ENCODE assay signal across 8 cellular contexts in genomic region chr17:28925912-28926365, GRCh38. TPM values are rescaled to one million over a fixed set of nuclear protein-coding genes. Genes with fewer than 3 reads are reported as not detected.
A peak's percentile ranks its signal among the peaks of the same experiment; 100 is the strongest.
DNase-seq lines count a peak whose midpoint lies in the region; ATAC-seq and TF ChIP-seq lines count a peak whose summit lies in the region.

No MANE protein-coding gene starts in this region.

- H3K36me3 ChIP-seq in KOPT-K1 (ENCODE audit: insufficient read depth, low read length): peaks cover 77% of the 10 kb centered on the region

- no peak for TF ChIP-seq CTCF in Calu3 (IDR thresholded peaks at IDR 0.05; ENCODE audit: unreplicated experiment)
- TF ChIP-seq CTCF in fibroblast of mammary gland (conservative IDR thresholded peaks at IDR 0.05; ENCODE audit: control insufficient read depth, insufficient read depth, low read depth, low read length): no peak

- no peaks in the 10 kb centered on the region for H3K9me3 Mint-ChIP-seq in Calu3 (ENCODE audit: low read depth, unreplicated experiment)
- H3K9me3 Mint-ChIP-seq in activated CD4-positive, alpha-beta T cell treated with anti-CD3 and anti-CD28 coated beads, Interleukin-2, amount 10 ng/mL, durations not matched to agents 24 days and 14 days: peaks cover 13% of the 10 kb centered on the region
- no peaks in the 10 kb centered on the region for H3K9me3 Mint-ChIP-seq in stimulated activated memory B cell treated with anti-CD40 and anti-IgM and Interleukin-4, amounts not matched to agents 10 μg/mL and 1 μg/mL and 100 μg/mL, for 72 hours

- CTCF ChIA-PET in Calu3 (lab: Charles Lee): interaction anchor here (0.8 to 1.4 kb wide), 2 partner anchors 11 to 23 kb away, joined by 3 to 4 read pairs; no protein-coding TSS in a partner anchor

- BruUV-seq in Calu3 (replicated peaks; lab: Mats Ljungman, UMichigan): no TSS peak

- peak overlapping the region; percentile 43 for H3K27ac Mint-ChIP-seq in Calu3 (ENCODE audit: unreplicated experiment)
- peak overlapping the region; percentile 93 for H3K27ac Mint-ChIP-seq in activated CD4-positive, alpha-beta T cell treated with anti-CD3 and anti-CD28 coated beads, Interleukin-2, amount 10 ng/mL, durations not matched to agents 24 days and 14 days
- H3K27ac Mint-ChIP-seq in stimulated activated memory B cell treated with anti-CD40 and anti-IgM and Interleukin-4, amounts not matched to agents 10 μg/mL and 1 μg/mL and 100 μg/mL, for 72 hours: peak overlapping the region; percentile 36

- H3K4me1 Mint-ChIP-seq in Calu3 (ENCODE audit: low read depth, unreplicated experiment): peaks cover 45% of the 10 kb centered on the region
- peaks cover 52% of the 10 kb centered on the region for H3K4me1 Mint-ChIP-seq in activated CD4-positive, alpha-beta T cell treated with anti-CD3 and anti-CD28 coated beads, Interleukin-2, amount 10 ng/mL, durations not matched to agents 24 days and 14 days
- peaks cover 46% of the 10 kb centered on the region for H3K4me1 Mint-ChIP-seq in stimulated activated memory B cell treated with anti-CD40 and anti-IgM and Interleukin-4, amounts not matched to agents 10 μg/mL and 1 μg/mL and 100 μg/mL, for 72 hours

- peaks cover 49% of the 10 kb centered on the region for H3K36me3 Mint-ChIP-seq in Calu3 (ENCODE audit: insufficient read depth, unreplicated experiment)
- H3K36me3 Mint-ChIP-seq in activated CD4-positive, alpha-beta T cell treated with anti-CD3 and anti-CD28 coated beads, Interleukin-2, amount 10 ng/mL, durations not matched to agents 24 days and 14 days (ENCODE audit: low read depth): peaks cover 74% of the 10 kb centered on the region
- peaks cover 70% of the 10 kb centered on the region for H3K36me3 Mint-ChIP-seq in stimulated activated memory B cell treated with anti-CD40 and anti-IgM and Interleukin-4, amounts not matched to agents 10 μg/mL and 1 μg/mL and 100 μg/mL, for 72 hours

- intact Hi-C loops in Calu3 (cut with micrococcal nuclease; ENCODE audit: unreplicated experiment): no loop called here
- intact Hi-C loops in activated CD4-positive, alpha-beta T cell treated with anti-CD3 and anti-CD28 coated beads, Interleukin-2, amount 10 ng/mL, durations not matched to agents 24 days and 14 days (cut with micrococcal nuclease): loop anchor here (1.0 to 2.0 kb wide), 3 partner anchors 23 to 198 kb away; partner anchors contain the start of genes DHRS13 and NEK8

- peak; percentile 63 for ATAC-seq in stimulated activated memory B cell treated with anti-CD40 and anti-IgM and Interleukin-4, amounts not matched to agents 10 μg/mL and 1 μg/mL and 100 μg/mL, for 72 hours
- ATAC-seq in GM21723 (IDR thresholded peaks at IDR 0.05; ENCODE audit: unreplicated experiment): no peak

- H3K9me3 ChIP-seq in KOPT-K1 (ENCODE audit: insufficient read depth, low read length, poor library complexity, severe bottlenecking): no peaks in the 10 kb centered on the region

- peak overlapping the region; percentile 51 for H3K27ac ChIP-seq in KOPT-K1 (ENCODE audit: low read depth, low read length, poor library complexity, severe bottlenecking)

- H3K4me3 ChIP-seq in fibroblast of mammary gland (ENCODE audit: control insufficient read depth, low read depth, low read length): no peak overlapping the region

- no peak for DNase-seq in Calu3
- DNase-seq in activated CD4-positive, alpha-beta T cell treated with anti-CD3 and anti-CD28 coated beads, Interleukin-2, amount 10 ng/mL, durations not matched to agents 24 days and 14 days: peak; percentile 89
- peak; percentile 97 for DNase-seq in fibroblast of mammary gland (ENCODE audit: low read depth)
- no peak for DNase-seq in NAMALWA (ENCODE audit: low spot score)
- DNase-seq in 8988T: no peak

- H3K4me3 Mint-ChIP-seq in Calu3 (ENCODE audit: low read depth, unreplicated experiment): no peak overlapping the region
- peak overlapping the region; percentile 54 for H3K4me3 Mint-ChIP-seq in activated CD4-positive, alpha-beta T cell treated with anti-CD3 and anti-CD28 coated beads, Interleukin-2, amount 10 ng/mL, durations not matched to agents 24 days and 14 days
- H3K4me3 Mint-ChIP-seq in stimulated activated memory B cell treated with anti-CD40 and anti-IgM and Interleukin-4, amounts not matched to agents 10 μg/mL and 1 μg/mL and 100 μg/mL, for 72 hours: no peak overlapping the region

- no peaks in the 10 kb centered on the region for H3K27me3 Mint-ChIP-seq in Calu3 (ENCODE audit: unreplicated experiment)
- no peaks in the 10 kb centered on the region for H3K27me3 Mint-ChIP-seq in activated CD4-positive, alpha-beta T cell treated with anti-CD3 and anti-CD28 coated beads, Interleukin-2, amount 10 ng/mL, durations not matched to agents 24 days and 14 days
- H3K27me3 Mint-ChIP-seq in stimulated activated memory B cell treated with anti-CD40 and anti-IgM and Interleukin-4, amounts not matched to agents 10 μg/mL and 1 μg/mL and 100 μg/mL, for 72 hours: no peaks in the 10 kb centered on the region

RNA-seq across cellular contexts. Expression of gene DHRS13, which starts 23.1 kb away (rescaled TPM):
- 19.2 and 23.2 TPM in 2 replicates for total RNA-seq in Calu3 (2022)
- total RNA-seq in activated CD4-positive, alpha-beta T cell treated with anti-CD3 and anti-CD28 coated beads, Interleukin-2, amount 10 ng/mL, durations not matched to agents 24 days and 14 days: 32.4 and 34.3 TPM in 2 replicates

RNA-seq across cellular contexts. Expression of gene PHF12, which starts 25.4 kb away (rescaled TPM):
- total RNA-seq in Calu3 (2022): 54.0 and 57.6 TPM in 2 replicates
- total RNA-seq in activated CD4-positive, alpha-beta T cell treated with anti-CD3 and anti-CD28 coated beads, Interleukin-2, amount 10 ng/mL, durations not matched to agents 24 days and 14 days: 61.1 TPM in 2 replicates

RNA-seq across cellular contexts. Expression of gene FLOT2, which starts 28.4 kb away (rescaled TPM):
- 152 and 155 TPM in 2 replicates for total RNA-seq in Calu3 (2022)
- total RNA-seq in activated CD4-positive, alpha-beta T cell treated with anti-CD3 and anti-CD28 coated beads, Interleukin-2, amount 10 ng/mL, durations not matched to agents 24 days and 14 days: 109 and 111 TPM in 2 replicates

Comparison
In these comparisons a context has a peak if more than half of its experiments do, and no peak if none do; other contexts are left out.
1. DNase-seq: peak in activated CD4-positive, alpha-beta T cell treated with anti-CD3 and anti-CD28 coated beads, Interleukin-2, amount 10 ng/mL, durations not matched to agents 24 days and 14 days (single experiment) and fibroblast of mammary gland (single experiment); none in Calu3 (single experiment), NAMALWA (single experiment) and 8988T (single experiment).
2. H3K27ac Mint-ChIP-seq: peak in every context shown above with its lines; median percentile 93 in activated CD4-positive, alpha-beta T cell treated with anti-CD3 and anti-CD28 coated beads, Interleukin-2, amount 10 ng/mL, durations not matched to agents 24 days and 14 days; 43 in Calu3; 36 in stimulated activated memory B cell treated with anti-CD40 and anti-IgM and Interleukin-4, amounts not matched to agents 10 μg/mL and 1 μg/mL and 100 μg/mL, for 72 hours.